ENCODE assay signal across 16 cellular contexts in genomic region chr20:41061155-41061554, GRCh38.
"Had no signal": no experiment of that assay in that cellular context is flagged by ENCODE, and none has a peak within 500 bp of the region (broad histone marks: within the 10 kb centered on the region; RNA-seq: fewer than 3 reads in every experiment).

No MANE protein-coding gene starts in this region.

- H3K27ac ChIP-seq: ovary, right atrium auricular region, suprapubic skin, thyroid gland, upper lobe of right lung, vagina had no signal

- H3K36me3 ChIP-seq: ovary, right atrium auricular region, thyroid gland, vagina had no signal

- ATAC-seq: effector memory CD8-positive, alpha-beta T cell; natural killer cell; stimulated activated effector memory CD8-positive, alpha-beta T cell treated with anti-CD3 and anti-CD28 coated beads, Interleukin-12 subunit alpha, Interleukin-12 subunit beta, amount 100 ng/mL, for 72 hours; stimulated activated naive CD8-positive, alpha-beta T cell treated with anti-CD3 and anti-CD28 coated beads, Interleukin-15, Interleukin-2, amounts not matched to agents 100 U/mL and 50 U/mL, for 24 hours; upper lobe of right lung had no signal

- H3K9me3 ChIP-seq: ovary, right atrium auricular region, suprapubic skin, thyroid gland, upper lobe of right lung, vagina had no signal

- DNase-seq: effector memory CD8-positive, alpha-beta T cell; erythroblast; foreskin melanocyte; head of caudate nucleus; hippocampal formation; natural killer cell; ovary; small intestine; stimulated activated CD4-positive, alpha-beta T cell treated with anti-CD3 and anti-CD28 coated beads, Interleukin-2, amount 100 ng/mL, for 48 hours; stimulated activated naive CD8-positive, alpha-beta T cell treated with anti-CD3 and anti-CD28 coated beads, Interleukin-15, Interleukin-2, amounts not matched to agents 100 U/mL and 50 U/mL, for 24 hours; thyroid gland; upper lobe of right lung had no signal

- H3K4me3 ChIP-seq: ovary, right atrium auricular region, suprapubic skin, thyroid gland, upper lobe of right lung, vagina had no signal

- H3K27me3 ChIP-seq: ovary, right atrium auricular region, suprapubic skin, thyroid gland, upper lobe of right lung, vagina had no signal
